ENCODE assay signal across 2 cellular contexts in genomic region chr2:101428413-101429176, GRCh38.
TF ChIP-seq lines count a peak whose summit lies in the region.

No MANE protein-coding gene starts in this region.

TF ChIP-seq in HEK293, 187 proteins besides CTCF, POLR2A, EP300 and RAD21:
- TF ChIP-seq ZNF623 (tag by site-specific recombination; IDR thresholded peaks at IDR 0.05) (no peak), ATF2 (tag by site-specific recombination; IDR thresholded peaks at IDR 0.05; ENCODE audit: low read depth) (0 out of 2 replicates have a peak, but pooled peaks have one; percentile 25), ZNF585B (tag by site-specific recombination; IDR thresholded peaks at IDR 0.05) (0 out of 2 replicates have a peak, but pooled peaks have one; percentile 10)

TF ChIP-seq in endothelial cell of umbilical vein, 7 proteins besides CTCF, POLR2A, EP300 and RAD21:
- TF ChIP-seq MYC (IDR thresholded peaks at IDR 0.05; ENCODE audit: low read depth, low read length), result no peak
- TF ChIP-seq MAX (IDR thresholded peaks at IDR 0.05; ENCODE audit: insufficient read depth, insufficient read length), result no peak
- TF ChIP-seq JUN (IDR thresholded peaks at IDR 0.05; ENCODE audit: borderline replicate concordance, insufficient read depth, insufficient read length, low read depth), result no peak
- TF ChIP-seq EZH2 (IDR thresholded peaks at IDR 0.05; ENCODE audit: borderline replicate concordance, low read depth, low read length, severe bottlenecking), result no peak
- TF ChIP-seq POLR2AphosphoS5 (IDR thresholded peaks at IDR 0.05; ENCODE audit: insufficient read depth, low read depth, low read length), result no peak
- TF ChIP-seq FOS (IDR thresholded peaks at IDR 0.05; ENCODE audit: borderline replicate concordance, insufficient read depth, low read length), result no peak
- TF ChIP-seq GATA2 (IDR thresholded peaks at IDR 0.05; ENCODE audit: insufficient read depth, insufficient read length, low read depth, low read length), result no peak
